Comparison of ENCODE assay signal across 7 cellular contexts in the genomic region with DNA sequence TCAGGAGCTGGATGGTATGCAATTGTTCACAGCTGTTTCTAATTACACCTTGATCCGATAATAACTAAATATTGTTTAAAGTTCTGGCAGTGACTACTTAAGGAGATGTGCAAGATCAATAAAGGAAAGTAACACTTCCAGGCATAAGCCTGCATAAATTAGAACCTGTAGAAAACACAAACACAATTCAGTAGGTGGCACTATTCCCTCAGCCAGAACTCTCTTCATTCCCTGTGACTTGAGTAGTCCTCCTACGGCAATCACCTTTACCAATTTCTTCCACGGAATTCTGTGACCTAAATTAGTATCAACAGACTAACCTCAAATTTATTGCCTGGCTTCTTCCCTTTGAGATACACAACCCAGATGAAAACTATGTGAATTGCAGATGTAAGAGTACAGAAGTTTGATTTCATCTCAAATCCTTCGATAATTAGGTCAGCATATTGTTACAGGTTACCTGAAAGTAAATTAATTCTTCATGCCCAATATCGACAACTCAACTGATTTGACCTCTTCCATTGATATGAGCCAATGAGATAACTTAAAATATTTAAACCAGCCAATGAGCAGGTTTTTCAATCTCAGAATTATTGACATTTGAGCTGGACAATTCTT.
DNase-seq lines count a peak whose midpoint lies in the region; ATAC-seq and TF ChIP-seq lines count a peak whose summit lies in the region.

No MANE protein-coding gene starts in this region.

- H3K27me3 Mint-ChIP-seq in nephron progenitor cell (ENCODE audit: low read depth, poor library complexity): peaks cover 8% of the 10 kb centered on the region

- H3K4me3 ChIP-seq in H7 (ENCODE audit: insufficient read depth, low read depth, low read length): no peak overlapping the region

- H3K27ac Mint-ChIP-seq in nephron progenitor cell: no peak overlapping the region

- no peak overlapping the region for H3K4me3 Mint-ChIP-seq in nephron progenitor cell

- ATAC-seq in GM21390 (IDR thresholded peaks at IDR 0.05; ENCODE audit: unreplicated experiment) (no peak), HG02798 (IDR thresholded peaks at IDR 0.05; ENCODE audit: poor library complexity, unreplicated experiment) (no peak)

- H3K9me3 Mint-ChIP-seq in nephron progenitor cell: peaks cover 3% of the 10 kb centered on the region

- H3K4me1 Mint-ChIP-seq in nephron progenitor cell: no peaks in the 10 kb centered on the region

- H3K36me3 ChIP-seq in H7 (replicated peaks; ENCODE audit: control insufficient read depth, insufficient read depth, low read length): no peaks in the 10 kb centered on the region

- H3K36me3 Mint-ChIP-seq in nephron progenitor cell (ENCODE audit: low read depth): no peaks in the 10 kb centered on the region

- TF ChIP-seq CTCF in nephron progenitor cell (IDR thresholded peaks at IDR 0.05): peak; percentile 44

- DNase-seq in H7 (peak; percentile 27), NCI-H345 treated with DMSO at 0.1 percent for 48 hours (lab: John Stamatoyannopoulos, UW; ENCODE audit: unreplicated experiment) (peak; percentile 71), dermis blood vessel endothelial cell (peak; percentile 17), nephron progenitor cell (no peak), NOMO-1 treated with DMSO at 0.1 percent for 48 hours (lab: John Stamatoyannopoulos, UW; ENCODE audit: unreplicated experiment) (no peak)

- no peaks in the 10 kb centered on the region for H3K27me3 ChIP-seq in H7 (ENCODE audit: control insufficient read depth, insufficient read depth, low read length)

Comparison
In these comparisons a context has a peak if more than half of its experiments do, and no peak if none do; other contexts are left out.
1. DNase-seq: peak in H7 (single experiment), NCI-H345 treated with DMSO at 0.1 percent for 48 hours (single experiment) and dermis blood vessel endothelial cell (single experiment); none in nephron progenitor cell (single experiment) and NOMO-1 treated with DMSO at 0.1 percent for 48 hours (single experiment).